ENCODE assay signal across 1 cellular context in the genomic region with DNA sequence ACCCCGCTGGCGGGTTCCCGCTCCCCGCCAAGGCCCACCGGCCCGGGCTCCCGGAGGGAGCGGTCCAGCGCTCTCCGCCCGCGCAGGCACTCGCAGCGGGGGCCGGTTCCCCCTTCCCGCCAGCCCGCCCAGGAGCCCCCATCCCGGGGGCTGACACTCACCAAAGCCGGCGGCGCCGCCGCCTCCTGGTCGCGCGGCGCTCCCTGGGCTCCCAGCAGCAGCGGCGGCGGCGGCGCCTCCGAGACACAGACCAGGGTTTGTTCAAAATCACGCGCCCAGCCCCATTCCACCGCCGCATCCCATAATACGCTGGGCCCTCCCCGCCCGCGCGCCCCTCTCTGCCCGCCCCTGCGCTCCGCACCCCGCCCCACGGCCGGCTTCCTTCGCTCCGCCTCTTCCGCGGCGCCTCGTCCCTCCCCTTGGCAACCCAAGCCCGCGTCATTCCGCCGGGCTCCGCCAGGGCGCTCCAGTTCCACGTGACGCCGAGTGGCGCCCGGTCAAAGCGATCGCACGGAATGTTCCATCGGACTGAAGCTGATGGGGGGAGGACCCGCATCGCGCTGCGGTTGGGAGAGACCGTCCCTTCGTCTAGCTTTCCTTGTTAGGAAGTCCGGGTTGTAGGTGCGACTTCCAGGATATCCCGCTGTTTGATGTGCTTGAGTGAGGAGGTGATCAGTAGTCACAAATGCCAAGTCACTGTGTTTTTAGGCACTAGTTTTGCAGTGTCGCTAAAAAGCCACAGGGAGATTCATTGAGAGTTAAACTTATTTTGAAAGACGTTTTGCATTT.
TF ChIP-seq lines count a peak whose summit lies in the region.

No MANE protein-coding gene starts in this region.

TF ChIP-seq in HepG2, 621 proteins besides CTCF, POLR2A, EP300 and RAD21 (continued from another document and continues in another):
- TF ChIP-seq ZNF326 (CRISPR knock-in tag; IDR thresholded peaks at IDR 0.05; ENCODE audit: borderline replicate concordance) = no peak; the same call in 1 of the 2 replicates
- no peak for TF ChIP-seq EHMT2 (IDR thresholded peaks at IDR 0.05; ENCODE audit: borderline replicate concordance, low read depth, low read length)
- peak; percentile 94 for TF ChIP-seq YEATS4 (CRISPR knock-in tag; IDR thresholded peaks at IDR 0.05; ENCODE audit: borderline replicate concordance)
- TF ChIP-seq RBM39 (IDR thresholded peaks at IDR 0.05; ENCODE audit: low read depth, low read length, poor library complexity, severe bottlenecking) = no peak
- TF ChIP-seq STAG1 (CRISPR knock-in tag; IDR thresholded peaks at IDR 0.05) = peak; percentile 59
- TF ChIP-seq BATF2 (CRISPR knock-in tag; IDR thresholded peaks at IDR 0.05) = 0 out of 2 replicates have a peak, but pooled peaks have one; percentile 25
- peak in 1 of 2 experiments; percentile 61; a peak in 3 of 4 replicates for TF ChIP-seq MAFK (conservative IDR thresholded peaks at IDR 0.05 in 1 of 2, IDR thresholded peaks at IDR 0.05 in 1 of 2; ENCODE audit: low read length in 2 of 2)
- TF ChIP-seq ZFP37 (CRISPR knock-in tag; IDR thresholded peaks at IDR 0.05; ENCODE audit: borderline replicate concordance) = 0 out of 2 replicates have a peak, but pooled peaks have one; percentile 21
- TF ChIP-seq, protein P1, sequence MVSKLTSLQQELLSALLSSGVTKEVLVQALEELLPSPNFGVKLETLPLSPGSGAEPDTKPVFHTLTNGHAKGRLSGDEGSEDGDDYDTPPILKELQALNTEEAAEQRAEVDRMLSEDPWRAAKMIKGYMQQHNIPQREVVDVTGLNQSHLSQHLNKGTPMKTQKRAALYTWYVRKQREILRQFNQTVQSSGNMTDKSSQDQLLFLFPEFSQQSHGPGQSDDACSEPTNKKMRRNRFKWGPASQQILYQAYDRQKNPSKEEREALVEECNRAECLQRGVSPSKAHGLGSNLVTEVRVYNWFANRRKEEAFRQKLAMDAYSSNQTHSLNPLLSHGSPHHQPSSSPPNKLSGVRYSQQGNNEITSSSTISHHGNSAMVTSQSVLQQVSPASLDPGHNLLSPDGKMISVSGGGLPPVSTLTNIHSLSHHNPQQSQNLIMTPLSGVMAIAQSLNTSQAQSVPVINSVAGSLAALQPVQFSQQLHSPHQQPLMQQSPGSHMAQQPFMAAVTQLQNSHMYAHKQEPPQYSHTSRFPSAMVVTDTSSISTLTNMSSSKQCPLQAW (CRISPR knock-in tag; IDR thresholded peaks at IDR 0.05) = peak; percentile 97
- no peak for TF ChIP-seq GTF3A (CRISPR knock-in tag; conservative IDR thresholded peaks at IDR 0.05)
- TF ChIP-seq RBFOX2 (IDR thresholded peaks at IDR 0.05; ENCODE audit: low read depth, low read length) = peak; percentile 73
- TF ChIP-seq ZNF263 (CRISPR knock-in tag; IDR thresholded peaks at IDR 0.05) = peak; percentile 16; the same call in 1 of the 2 replicates
- TF ChIP-seq, protein P2, sequence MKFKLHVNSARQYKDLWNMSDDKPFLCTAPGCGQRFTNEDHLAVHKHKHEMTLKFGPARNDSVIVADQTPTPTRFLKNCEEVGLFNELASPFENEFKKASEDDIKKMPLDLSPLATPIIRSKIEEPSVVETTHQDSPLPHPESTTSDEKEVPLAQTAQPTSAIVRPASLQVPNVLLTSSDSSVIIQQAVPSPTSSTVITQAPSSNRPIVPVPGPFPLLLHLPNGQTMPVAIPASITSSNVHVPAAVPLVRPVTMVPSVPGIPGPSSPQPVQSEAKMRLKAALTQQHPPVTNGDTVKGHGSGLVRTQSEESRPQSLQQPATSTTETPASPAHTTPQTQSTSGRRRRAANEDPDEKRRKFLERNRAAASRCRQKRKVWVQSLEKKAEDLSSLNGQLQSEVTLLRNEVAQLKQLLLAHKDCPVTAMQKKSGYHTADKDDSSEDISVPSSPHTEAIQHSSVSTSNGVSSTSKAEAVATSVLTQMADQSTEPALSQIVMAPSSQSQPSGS (CRISPR knock-in tag; IDR thresholded peaks at IDR 0.05) = peak; percentile 90
- 0 out of 2 replicates have a peak, but pooled peaks have one; percentile 62 for TF ChIP-seq ZSCAN29 (CRISPR knock-in tag; conservative IDR thresholded peaks at IDR 0.05)
- TF ChIP-seq ZKSCAN8 (CRISPR knock-in tag; IDR thresholded peaks at IDR 0.05; ENCODE audit: borderline replicate concordance) = peak; percentile 74; the same call in 1 of the 2 replicates
- peak; percentile 73; the same call in 1 of the 2 replicates for TF ChIP-seq ZNF605 (CRISPR knock-in tag; IDR thresholded peaks at IDR 0.05)
- peak; percentile 81; the same call in 1 of the 2 replicates for TF ChIP-seq NFKBIZ (CRISPR knock-in tag; IDR thresholded peaks at IDR 0.05)
- no peak for TF ChIP-seq ZNF484 (CRISPR knock-in tag; IDR thresholded peaks at IDR 0.05; ENCODE audit: borderline replicate concordance, low read depth)
- TF ChIP-seq, protein P3, sequence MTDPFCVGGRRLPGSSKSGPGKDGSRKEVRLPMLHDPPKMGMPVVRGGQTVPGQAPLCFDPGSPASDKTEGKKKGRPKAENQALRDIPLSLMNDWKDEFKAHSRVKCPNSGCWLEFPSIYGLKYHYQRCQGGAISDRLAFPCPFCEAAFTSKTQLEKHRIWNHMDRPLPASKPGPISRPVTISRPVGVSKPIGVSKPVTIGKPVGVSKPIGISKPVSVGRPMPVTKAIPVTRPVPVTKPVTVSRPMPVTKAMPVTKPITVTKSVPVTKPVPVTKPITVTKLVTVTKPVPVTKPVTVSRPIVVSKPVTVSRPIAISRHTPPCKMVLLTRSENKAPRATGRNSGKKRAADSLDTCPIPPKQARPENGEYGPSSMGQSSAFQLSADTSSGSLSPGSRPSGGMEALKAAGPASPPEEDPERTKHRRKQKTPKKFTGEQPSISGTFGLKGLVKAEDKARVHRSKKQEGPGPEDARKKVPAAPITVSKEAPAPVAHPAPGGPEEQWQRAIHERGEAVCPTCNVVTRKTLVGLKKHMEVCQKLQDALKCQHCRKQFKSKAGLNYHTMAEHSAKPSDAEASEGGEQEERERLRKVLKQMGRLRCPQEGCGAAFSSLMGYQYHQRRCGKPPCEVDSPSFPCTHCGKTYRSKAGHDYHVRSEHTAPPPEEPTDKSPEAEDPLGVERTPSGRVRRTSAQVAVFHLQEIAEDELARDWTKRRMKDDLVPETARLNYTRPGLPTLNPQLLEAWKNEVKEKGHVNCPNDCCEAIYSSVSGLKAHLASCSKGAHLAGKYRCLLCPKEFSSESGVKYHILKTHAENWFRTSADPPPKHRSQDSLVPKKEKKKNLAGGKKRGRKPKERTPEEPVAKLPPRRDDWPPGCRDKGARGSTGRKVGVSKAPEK (CRISPR knock-in tag; IDR thresholded peaks at IDR 0.05; ENCODE audit: borderline replicate concordance) = no peak
- TF ChIP-seq SKI (IDR thresholded peaks at IDR 0.05; ENCODE audit: partially characterized antibody) = peak; percentile 53
- peak; percentile 89; the same call in 1 of the 2 replicates for TF ChIP-seq ZNF639 (CRISPR knock-in tag; conservative IDR thresholded peaks at IDR 0.05)
- TF ChIP-seq TAF1 (CRISPR knock-in tag; IDR thresholded peaks at IDR 0.05) = peak; percentile 77; the same call in 1 of the 2 replicates
- TF ChIP-seq MAF1 (CRISPR knock-in tag; IDR thresholded peaks at IDR 0.05; ENCODE audit: borderline replicate concordance) = 0 out of 2 replicates have a peak, but pooled peaks have one; percentile 58
- TF ChIP-seq ZNF20 (CRISPR knock-in tag; IDR thresholded peaks at IDR 0.05) = no peak
- TF ChIP-seq ZNF33A (CRISPR knock-in tag; IDR thresholded peaks at IDR 0.05; ENCODE audit: borderline replicate concordance) = no peak
- TF ChIP-seq TBX3 (IDR thresholded peaks at IDR 0.05; ENCODE audit: borderline replicate concordance) = peak; percentile 90; the same call in 1 of the 2 replicates
- TF ChIP-seq NFE2 (CRISPR knock-in tag; IDR thresholded peaks at IDR 0.05) = peak; percentile 84; the same call in 1 of the 2 replicates
- peak; percentile 84 for TF ChIP-seq CREM (IDR thresholded peaks at IDR 0.05)
- TF ChIP-seq CREM (CRISPR knock-in tag; IDR thresholded peaks at IDR 0.05) = peak; percentile 53; the same call in 1 of the 2 replicates
- TF ChIP-seq FOXK2 (IDR thresholded peaks at IDR 0.05) = peak; percentile 97
- no peak for TF ChIP-seq NBN (conservative IDR thresholded peaks at IDR 0.05)
- TF ChIP-seq ARNTL (CRISPR knock-in tag; IDR thresholded peaks at IDR 0.05) = peak; percentile 99
- TF ChIP-seq PHF5A (CRISPR knock-in tag; IDR thresholded peaks at IDR 0.05; ENCODE audit: low read depth, unreplicated experiment) = peak; percentile 91
- peak; percentile 88 for TF ChIP-seq POLR2G (IDR thresholded peaks at IDR 0.05; ENCODE audit: low read depth, low read length)
- peak; percentile 77; the same call in 1 of the 2 replicates for TF ChIP-seq ZNF205 (CRISPR knock-in tag; IDR thresholded peaks at IDR 0.05)
- TF ChIP-seq, protein P4, sequence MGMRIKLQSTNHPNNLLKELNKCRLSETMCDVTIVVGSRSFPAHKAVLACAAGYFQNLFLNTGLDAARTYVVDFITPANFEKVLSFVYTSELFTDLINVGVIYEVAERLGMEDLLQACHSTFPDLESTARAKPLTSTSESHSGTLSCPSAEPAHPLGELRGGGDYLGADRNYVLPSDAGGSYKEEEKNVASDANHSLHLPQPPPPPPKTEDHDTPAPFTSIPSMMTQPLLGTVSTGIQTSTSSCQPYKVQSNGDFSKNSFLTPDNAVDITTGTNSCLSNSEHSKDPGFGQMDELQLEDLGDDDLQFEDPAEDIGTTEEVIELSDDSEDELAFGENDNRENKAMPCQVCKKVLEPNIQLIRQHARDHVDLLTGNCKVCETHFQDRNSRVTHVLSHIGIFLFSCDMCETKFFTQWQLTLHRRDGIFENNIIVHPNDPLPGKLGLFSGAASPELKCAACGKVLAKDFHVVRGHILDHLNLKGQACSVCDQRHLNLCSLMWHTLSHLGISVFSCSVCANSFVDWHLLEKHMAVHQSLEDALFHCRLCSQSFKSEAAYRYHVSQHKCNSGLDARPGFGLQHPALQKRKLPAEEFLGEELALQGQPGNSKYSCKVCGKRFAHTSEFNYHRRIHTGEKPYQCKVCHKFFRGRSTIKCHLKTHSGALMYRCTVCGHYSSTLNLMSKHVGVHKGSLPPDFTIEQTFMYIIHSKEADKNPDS (CRISPR knock-in tag; IDR thresholded peaks at IDR 0.05) = peak; percentile 72; the same call in 1 of the 2 replicates
- peak; percentile 76 for TF ChIP-seq PATZ1 (CRISPR knock-in tag; IDR thresholded peaks at IDR 0.05)
- peak; percentile 76; the same call in 1 of the 2 replicates for TF ChIP-seq ZBTB43 (CRISPR knock-in tag; conservative IDR thresholded peaks at IDR 0.05)
- TF ChIP-seq MAZ (IDR thresholded peaks at IDR 0.05; ENCODE audit: borderline replicate concordance, low read depth, low read length) = peak; percentile 87; the same call in 1 of the 2 replicates
- peak; percentile 72; the same call in 1 of the 2 replicates for TF ChIP-seq MAZ (CRISPR knock-in tag; IDR thresholded peaks at IDR 0.05; ENCODE audit: low read depth)
- 0 out of 2 replicates have a peak, but pooled peaks have one; percentile 56 for TF ChIP-seq PCBP1 (IDR thresholded peaks at IDR 0.05; ENCODE audit: borderline replicate concordance, low read depth, low read length)
- TF ChIP-seq KLF16 (CRISPR knock-in tag; IDR thresholded peaks at IDR 0.05) = peak in 1 of 2 experiments; percentile 72; a peak in 1 of 4 replicates
- TF ChIP-seq ZFP36L2 (CRISPR knock-in tag; IDR thresholded peaks at IDR 0.05) = 0 out of 2 replicates have a peak, but pooled peaks have one; percentile 52
- peak; percentile 86 for TF ChIP-seq MEF2D (CRISPR knock-in tag; IDR thresholded peaks at IDR 0.05)
- peak; percentile 60; the same call in 1 of the 2 replicates for TF ChIP-seq ZNF460 (CRISPR knock-in tag; IDR thresholded peaks at IDR 0.05; ENCODE audit: borderline replicate concordance)
- TF ChIP-seq NR0B2 (CRISPR knock-in tag; IDR thresholded peaks at IDR 0.05) = no peak
- peak; percentile 81; the same call in 1 of the 2 replicates for TF ChIP-seq ARID2 (CRISPR knock-in tag; IDR thresholded peaks at IDR 0.05; ENCODE audit: borderline replicate concordance)
